ENCODE assay signal across 12 cellular contexts in genomic region chr19:5890099-5890498, GRCh38. TPM values are rescaled to one million over a fixed set of nuclear protein-coding genes. Genes with fewer than 3 reads are reported as not detected.
DNase-seq lines count a peak whose midpoint lies in the region; ATAC-seq and TF ChIP-seq lines count a peak whose summit lies in the region.
"Had no signal": no experiment of that assay in that cellular context is flagged by ENCODE, and none has a peak within 500 bp of the region (broad histone marks: within the 10 kb centered on the region; RNA-seq: fewer than 3 reads in every experiment).

No MANE protein-coding gene starts in this region.

- H4K8ac ChIP-seq in mesenchymal stem cell (ENCODE audit: low read length) = no peak overlapping the region

- H3K23ac ChIP-seq in mesenchymal stem cell (ENCODE audit: low read length in 2 of 2) = no peak overlapping the region

- H3K79me2 ChIP-seq in SK-N-SH (ENCODE audit: insufficient read depth) (no peaks in the 10 kb centered on the region), Karpas-422 (ENCODE audit: low read length) (no peaks in the 10 kb centered on the region)

- peaks cover 2% of the 10 kb centered on the region for H3K79me1 ChIP-seq in mesenchymal stem cell (replicated peaks; ENCODE audit: low read length, poor library complexity, severe bottlenecking)

- no peak overlapping the region for H2BK5ac ChIP-seq in mesenchymal stem cell (ENCODE audit: low read depth, low read length, poor library complexity, severe bottlenecking)

- H3K4ac ChIP-seq in mesenchymal stem cell (ENCODE audit: low read depth in 1 of 2, low read length in 2 of 2) = no peak overlapping the region

- H4K20me1 ChIP-seq in SK-N-SH (ENCODE audit: insufficient read depth) (no peaks in the 10 kb centered on the region), Karpas-422 (ENCODE audit: insufficient read depth, low read depth, low read length) (peaks cover 5% of the 10 kb centered on the region; the same call in 1 of the 2 replicates)

- no peak overlapping the region for H3K14ac ChIP-seq in mesenchymal stem cell (ENCODE audit: low read length in 2 of 2)

- no peaks in the 10 kb centered on the region for H3F3A ChIP-seq in SK-N-SH (replicated peaks; ENCODE audit: insufficient read depth)

- H2AFZ ChIP-seq in SK-N-SH (ENCODE audit: low read depth) (no peak overlapping the region), Karpas-422 (ENCODE audit: low read length) (no peak overlapping the region), mesenchymal stem cell (ENCODE audit: low read depth, low read length) (no peak overlapping the region)

- ATAC-seq in SK-N-SH treated with all-trans-retinoic acid at 6 μM for 48 hours (no peak), GM18867 (IDR thresholded peaks at IDR 0.05; ENCODE audit: unreplicated experiment) (no peak)
- ATAC-seq: PC-3 had no signal

- no peak overlapping the region for H3K18ac ChIP-seq in mesenchymal stem cell (ENCODE audit: low read depth in 1 of 2, low read length in 2 of 2)

- TF ChIP-seq RAD21 in SK-N-SH (IDR thresholded peaks at IDR 0.05; ENCODE audit: low read length) = no peak

- no peak for TF ChIP-seq EP300 in SK-N-SH (IDR thresholded peaks at IDR 0.05; ENCODE audit: borderline replicate concordance in 1 of 2, low read depth in 1 of 2, low read length in 1 of 2)

- H3K4me1 ChIP-seq in SK-N-SH (ENCODE audit: control insufficient read depth in 1 of 2, insufficient read depth in 2 of 2, low read depth in 1 of 2, low read length in 1 of 2) (peaks cover 0 to 34% of the 10 kb centered on the region in 2 experiments; a peak in 1 of 4 replicates), Karpas-422 (ENCODE audit: low read length) (no peaks in the 10 kb centered on the region), mesenchymal stem cell (ENCODE audit: control insufficient read depth, insufficient read depth, low read depth, low read length) (peaks cover 36% of the 10 kb centered on the region), stomach smooth muscle (ENCODE audit: control insufficient read depth, insufficient read depth, low read length) (peaks cover 25% of the 10 kb centered on the region)

- no peak overlapping the region for H3K27ac ChIP-seq in SK-N-SH (ENCODE audit: low read depth in 2 of 2, low read length in 1 of 2)
- H3K27ac ChIP-seq in Karpas-422 (ENCODE audit: low read length) = no peak overlapping the region
- no peak overlapping the region for H3K27ac ChIP-seq in mesenchymal stem cell (ENCODE audit: low read length, poor library complexity, severe bottlenecking)
- peak overlapping the region; percentile 11 for H3K27ac ChIP-seq in stomach smooth muscle (ENCODE audit: low read length)
- H3K27ac ChIP-seq: SK-N-MC had no signal

- H3K9ac ChIP-seq in SK-N-SH (no peak overlapping the region), Karpas-422 (ENCODE audit: low read length) (no peak overlapping the region), mesenchymal stem cell (ENCODE audit: low read length) (no peak overlapping the region), stomach smooth muscle (ENCODE audit: low read length in 2 of 2) (no peak overlapping the region)

- no peak overlapping the region for H2AK5ac ChIP-seq in mesenchymal stem cell (ENCODE audit: low read length, severe bottlenecking)

- no peaks in the 10 kb centered on the region for H3K27me3 ChIP-seq in SK-N-SH (ENCODE audit: insufficient read depth)
- H3K27me3 ChIP-seq in Karpas-422 (ENCODE audit: low read length) = no peaks in the 10 kb centered on the region
- H3K27me3 ChIP-seq in mesenchymal stem cell (ENCODE audit: control insufficient read depth in 1 of 2, insufficient read depth in 1 of 2, low read length in 2 of 2) = peaks cover 3 to 28% of the 10 kb centered on the region in 2 experiments
- H3K27me3 ChIP-seq in stomach smooth muscle (ENCODE audit: control insufficient read depth in 1 of 2, insufficient read depth in 2 of 2, low read length in 2 of 2) = no peaks in the 10 kb centered on the region

- DNase-seq in SK-N-SH (peak; percentile 42), Karpas-422 (peak; percentile 38), mesenchymal stem cell (no peak), activated gamma-delta T cell (lab: John Stamatoyannopoulos, UW) (no peak)
- DNase-seq in effector CD8-positive, alpha-beta T cell (lab: John Stamatoyannopoulos, UW) = no peak
- DNase-seq: CD4-positive, CD25-positive, alpha-beta regulatory T cell; DMS79; PC-3 had no signal

- H3K36me3 ChIP-seq in SK-N-SH (replicated peaks in 1 of 2; ENCODE audit: control insufficient read depth in 1 of 2, insufficient read depth in 2 of 2, low read length in 1 of 2) (peaks cover 0 to 2% of the 10 kb centered on the region in 2 experiments), Karpas-422 (ENCODE audit: insufficient read depth, low read length) (no peaks in the 10 kb centered on the region), mesenchymal stem cell (ENCODE audit: control insufficient read depth in 1 of 2, insufficient read depth in 2 of 2, low read depth in 1 of 2, low read length in 2 of 2) (peaks cover 9 to 12% of the 10 kb centered on the region in 2 experiments), stomach smooth muscle (ENCODE audit: control insufficient read depth in 2 of 2, insufficient read depth in 2 of 2, low read length in 2 of 2) (peaks cover 1 to 3% of the 10 kb centered on the region in 2 donors)

- no peak overlapping the region for H2BK15ac ChIP-seq in mesenchymal stem cell (ENCODE audit: low read depth, poor library complexity, severe bottlenecking)

- POLR2A ChIA-PET in SK-N-SH (lab: Yijun Ruan, JAX) = interaction anchor here (1.0 to 1.6 kb wide), 2 partner anchors 62 to 86 kb away, joined by 4 to 5 read pairs; no protein-coding TSS in a partner anchor

- H3K9me2 ChIP-seq in SK-N-SH (no peaks in the 10 kb centered on the region), Karpas-422 (replicated peaks; ENCODE audit: insufficient read depth, low read length) (no peaks in the 10 kb centered on the region)

- CTCF ChIA-PET in SK-N-SH (lab: Yijun Ruan, JAX) = interaction anchor here (4.6 kb wide), 1 partner anchor 86 kb away, joined by 73 read pairs; the partner anchor contains the start of gene NRTN

- no peaks in the 10 kb centered on the region for H3K9me3 ChIP-seq in SK-N-SH
- H3K9me3 ChIP-seq in Karpas-422 (ENCODE audit: low read length) = no peaks in the 10 kb centered on the region
- no peaks in the 10 kb centered on the region for H3K9me3 ChIP-seq in mesenchymal stem cell (ENCODE audit: control insufficient read depth, low read length)
- H3K9me3 ChIP-seq in stomach smooth muscle (ENCODE audit: control insufficient read depth in 2 of 2, low read length in 2 of 2) = no peaks in the 10 kb centered on the region

- WGBS in SK-N-SH (ENCODE audit: low lambda C conversion rate) = 40% methylated on average over 10 of the region's 10 CpGs
- 81% methylated on average over 10 of the region's 10 CpGs for WGBS in mesenchymal stem cell

- no peak for TF ChIP-seq CTCF in SK-N-SH (IDR thresholded peaks at IDR 0.05)

- H3K4me2 ChIP-seq in SK-N-SH = no peak overlapping the region
- H3K4me2 ChIP-seq in Karpas-422 (ENCODE audit: low read depth, low read length, poor library complexity, severe bottlenecking) = no peak overlapping the region
- H3K4me2 ChIP-seq in mesenchymal stem cell (ENCODE audit: low read length, poor library complexity, severe bottlenecking) = no peak overlapping the region

- H3K4me3 ChIP-seq in SK-N-SH (ENCODE audit: low read depth in 2 of 2, low read length in 1 of 2) (no peak overlapping the region), Karpas-422 (ENCODE audit: low read length) (no peak overlapping the region), mesenchymal stem cell (ENCODE audit: insufficient read depth in 1 of 2, low read depth in 1 of 2, low read length in 2 of 2) (no peak overlapping the region), stomach smooth muscle (ENCODE audit: low read length in 2 of 2) (no peak overlapping the region)
- H3K4me3 ChIP-seq: SK-N-MC had no signal

- H4K91ac ChIP-seq in mesenchymal stem cell (ENCODE audit: low read length) = peak overlapping the region; percentile 53

- H2BK12ac ChIP-seq in mesenchymal stem cell (ENCODE audit: low read length in 2 of 2) = no peak overlapping the region

- H2BK120ac ChIP-seq in mesenchymal stem cell (ENCODE audit: low read depth, low read length) = no peak overlapping the region

TF ChIP-seq in SK-N-SH treated with all-trans-retinoic acid at 6 μM for 48 hours, 23 proteins besides CTCF, POLR2A, EP300 and RAD21 (continues in another document):
- no peak for TF ChIP-seq RARB (CRISPR knock-in tag; IDR thresholded peaks at IDR 0.05)

RNA-seq across cellular contexts. Expression of gene NDUFA11, which starts 13.5 kb away (rescaled TPM):
- 386 and 534 TPM in 2 replicates for polyA plus RNA-seq in SK-N-SH (2012; rRNA removed)
- 223 and 307 TPM in 2 replicates for polyA plus RNA-seq in SK-N-SH (2012; cell fraction: cytosol; rRNA removed)
- polyA plus RNA-seq in SK-N-SH (2012; cell fraction: nucleus; rRNA removed) = 249 and 444 TPM in 2 replicates
- total RNA-seq in Karpas-422 (2014; rRNA removed; shearing (Covaris generic); ENCODE audit: low replicate concordance) = 217 and 384 TPM in 2 replicates
- 338 TPM for polyA plus RNA-seq in mesenchymal stem cell (2013, experiment 1 of 2)
- 347 TPM for polyA plus RNA-seq in mesenchymal stem cell (2013, experiment 2 of 2)

RNA-seq across cellular contexts. Expression of gene VMAC, which starts 14.6 kb away (rescaled TPM):
- polyA plus RNA-seq in SK-N-SH (2012; rRNA removed) = 6.5 and 9.1 TPM in 2 replicates
- polyA plus RNA-seq in SK-N-SH (2012; cell fraction: cytosol; rRNA removed) = 1.9 and 2.6 TPM in 2 replicates
- polyA plus RNA-seq in SK-N-SH (2012; cell fraction: nucleus; rRNA removed) = 40.0 and 44.0 TPM in 2 replicates
- total RNA-seq in Karpas-422 (2014; rRNA removed; shearing (Covaris generic); ENCODE audit: low replicate concordance) = 8.9 and 19.8 TPM in 2 replicates
- polyA plus RNA-seq in mesenchymal stem cell (2013, experiment 1 of 2) = 3.1 TPM
- polyA plus RNA-seq in mesenchymal stem cell (2013, experiment 2 of 2) = 2.4 TPM

RNA-seq across cellular contexts. Expression of gene FUT5, which starts 19.8 kb away (rescaled TPM):
- not detected in 2 replicates for polyA plus RNA-seq in SK-N-SH (2012; rRNA removed)
- not detected in 2 replicates for polyA plus RNA-seq in SK-N-SH (2012; cell fraction: cytosol; rRNA removed)
- not detected in 2 replicates for polyA plus RNA-seq in SK-N-SH (2012; cell fraction: nucleus; rRNA removed)
- not detected in 2 replicates for total RNA-seq in Karpas-422 (2014; rRNA removed; shearing (Covaris generic); ENCODE audit: low replicate concordance)
- polyA plus RNA-seq in mesenchymal stem cell (2013, experiment 1 of 2) = not detected
- polyA plus RNA-seq in mesenchymal stem cell (2013, experiment 2 of 2) = not detected
- total RNA-seq: PC-3 had no signal

RNA-seq across cellular contexts. Expression of gene CAPS, which starts 24.0 kb away (rescaled TPM):
- polyA plus RNA-seq in SK-N-SH (2012; rRNA removed) = 13.4 and 17.3 TPM in 2 replicates
- 2.8 and 4.4 TPM in 2 replicates for polyA plus RNA-seq in SK-N-SH (2012; cell fraction: cytosol; rRNA removed)
- polyA plus RNA-seq in SK-N-SH (2012; cell fraction: nucleus; rRNA removed) = 93.5 and 127 TPM in 2 replicates
- total RNA-seq in Karpas-422 (2014; rRNA removed; shearing (Covaris generic); ENCODE audit: low replicate concordance) = 3.8 and 17.8 TPM in 2 replicates
- polyA plus RNA-seq in mesenchymal stem cell (2013, experiment 1 of 2) = 2.4 TPM
- 2.3 TPM for polyA plus RNA-seq in mesenchymal stem cell (2013, experiment 2 of 2)

RNA-seq across cellular contexts. Expression of gene FUT3, which starts 38.9 kb away (rescaled TPM):
- not detected in 2 replicates for polyA plus RNA-seq in SK-N-SH (2012; rRNA removed)
- polyA plus RNA-seq in SK-N-SH (2012; cell fraction: cytosol; rRNA removed) = not detected in 2 replicates
- polyA plus RNA-seq in SK-N-SH (2012; cell fraction: nucleus; rRNA removed) = not detected in 2 replicates
- not detected in 2 replicates for total RNA-seq in Karpas-422 (2014; rRNA removed; shearing (Covaris generic); ENCODE audit: low replicate concordance)
- polyA plus RNA-seq in mesenchymal stem cell (2013, experiment 1 of 2) = not detected
- polyA plus RNA-seq in mesenchymal stem cell (2013, experiment 2 of 2) = not detected
- total RNA-seq: CD4-positive, CD25-positive, alpha-beta regulatory T cell had no signal
- polyA plus RNA-seq: CD4-positive, CD25-positive, alpha-beta regulatory T cell had no signal

Comparison
In these comparisons a context has a peak if more than half of its experiments do, and no peak if none do; other contexts are left out.
1. DNase-seq: peak in SK-N-SH (single experiment) and Karpas-422 (single experiment); none in mesenchymal stem cell (single experiment), activated gamma-delta T cell (single experiment) and effector CD8-positive, alpha-beta T cell (single experiment).